8 cellular contexts compared by ENCODE assay signal in genomic region chr4:189322426-189322825, GRCh38.
"Had no signal": no experiment of that assay in that cellular context is flagged by ENCODE, and none has a peak within 500 bp of the region (broad histone marks: within the 10 kb centered on the region; RNA-seq: fewer than 3 reads in every experiment).

No MANE protein-coding gene starts in this region.

- FAIRE-seq: G401.6, GM12878, GM12891, GM12892, GM18507, GM19239 had no signal

- ATAC-seq: GM12878 had no signal

- DNase-seq: GDM1, GF-D8 had no signal

- H3K4me3 ChIP-seq: GM12878 had no signal
